1 cellular context compared by ENCODE assay signal in the genomic region with DNA sequence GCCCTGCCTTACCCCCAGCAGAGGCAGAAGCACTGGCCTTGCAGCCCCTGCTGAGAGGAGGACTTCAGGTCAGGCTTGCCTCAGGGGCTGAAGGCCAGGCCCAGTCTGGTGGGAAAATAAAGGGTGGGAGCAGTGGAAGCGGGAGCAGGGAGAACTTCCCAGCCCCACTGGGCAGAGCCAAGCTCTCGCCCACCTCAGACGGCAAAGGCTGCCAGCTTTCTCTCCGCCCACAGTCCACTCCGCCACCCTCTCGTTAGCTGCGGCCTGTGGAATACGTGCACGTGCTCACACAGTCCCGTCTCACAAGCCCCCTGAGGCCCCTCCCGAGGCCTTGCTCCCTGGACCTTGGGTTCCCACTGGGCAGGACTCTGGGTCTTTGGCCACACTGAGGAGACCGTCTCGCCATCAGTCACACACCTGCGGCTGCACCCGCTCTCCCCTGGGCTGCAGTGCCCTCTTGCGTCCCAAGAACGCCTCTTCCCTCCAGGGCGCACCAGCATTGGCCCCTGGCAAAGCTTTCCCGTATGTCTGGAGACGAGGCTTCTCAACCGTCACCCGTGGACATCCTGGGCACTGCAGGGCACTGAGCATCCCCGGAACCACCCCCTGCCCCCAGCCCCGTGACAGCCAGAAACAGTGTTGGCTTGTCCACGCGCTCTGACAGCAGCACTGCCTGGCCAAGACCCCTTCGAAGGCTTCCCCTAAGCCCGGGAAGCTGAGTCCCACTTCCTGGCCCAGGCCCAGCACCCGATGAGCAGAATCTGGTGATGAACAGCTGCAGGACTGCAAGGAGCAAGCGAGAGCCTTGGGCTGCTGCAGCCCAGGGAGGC.
TF ChIP-seq lines count a peak whose summit lies in the region.

No MANE protein-coding gene starts in this region.

TF ChIP-seq in K562, 482 proteins besides CTCF, POLR2A, EP300 and RAD21 (continued from another document and continues in another):
- TF ChIP-seq, protein P1, sequence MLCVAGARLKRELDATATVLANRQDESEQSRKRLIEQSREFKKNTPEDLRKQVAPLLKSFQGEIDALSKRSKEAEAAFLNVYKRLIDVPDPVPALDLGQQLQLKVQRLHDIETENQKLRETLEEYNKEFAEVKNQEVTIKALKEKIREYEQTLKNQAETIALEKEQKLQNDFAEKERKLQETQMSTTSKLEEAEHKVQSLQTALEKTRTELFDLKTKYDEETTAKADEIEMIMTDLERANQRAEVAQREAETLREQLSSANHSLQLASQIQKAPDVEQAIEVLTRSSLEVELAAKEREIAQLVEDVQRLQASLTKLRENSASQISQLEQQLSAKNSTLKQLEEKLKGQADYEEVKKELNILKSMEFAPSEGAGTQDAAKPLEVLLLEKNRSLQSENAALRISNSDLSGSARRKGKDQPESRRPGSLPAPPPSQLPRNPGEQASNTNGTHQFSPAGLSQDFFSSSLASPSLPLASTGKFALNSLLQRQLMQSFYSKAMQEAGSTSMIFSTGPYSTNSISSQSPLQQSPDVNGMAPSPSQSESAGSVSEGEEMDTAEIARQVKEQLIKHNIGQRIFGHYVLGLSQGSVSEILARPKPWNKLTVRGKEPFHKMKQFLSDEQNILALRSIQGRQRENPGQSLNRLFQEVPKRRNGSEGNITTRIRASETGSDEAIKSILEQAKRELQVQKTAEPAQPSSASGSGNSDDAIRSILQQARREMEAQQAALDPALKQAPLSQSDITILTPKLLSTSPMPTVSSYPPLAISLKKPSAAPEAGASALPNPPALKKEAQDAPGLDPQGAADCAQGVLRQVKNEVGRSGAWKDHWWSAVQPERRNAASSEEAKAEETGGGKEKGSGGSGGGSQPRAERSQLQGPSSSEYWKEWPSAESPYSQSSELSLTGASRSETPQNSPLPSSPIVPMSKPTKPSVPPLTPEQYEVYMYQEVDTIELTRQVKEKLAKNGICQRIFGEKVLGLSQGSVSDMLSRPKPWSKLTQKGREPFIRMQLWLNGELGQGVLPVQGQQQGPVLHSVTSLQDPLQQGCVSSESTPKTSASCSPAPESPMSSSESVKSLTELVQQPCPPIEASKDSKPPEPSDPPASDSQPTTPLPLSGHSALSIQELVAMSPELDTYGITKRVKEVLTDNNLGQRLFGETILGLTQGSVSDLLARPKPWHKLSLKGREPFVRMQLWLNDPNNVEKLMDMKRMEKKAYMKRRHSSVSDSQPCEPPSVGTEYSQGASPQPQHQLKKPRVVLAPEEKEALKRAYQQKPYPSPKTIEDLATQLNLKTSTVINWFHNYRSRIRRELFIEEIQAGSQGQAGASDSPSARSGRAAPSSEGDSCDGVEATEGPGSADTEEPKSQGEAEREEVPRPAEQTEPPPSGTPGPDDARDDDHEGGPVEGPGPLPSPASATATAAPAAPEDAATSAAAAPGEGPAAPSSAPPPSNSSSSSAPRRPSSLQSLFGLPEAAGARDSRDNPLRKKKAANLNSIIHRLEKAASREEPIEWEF (CRISPR knock-in tag; IDR thresholded peaks at IDR 0.05) = no peak
- TF ChIP-seq POLR2G (IDR thresholded peaks at IDR 0.05; ENCODE audit: low read depth, low read length) (0 out of 2 replicates have a peak, but pooled peaks have one; percentile 18), NBN (IDR thresholded peaks at IDR 0.05; ENCODE audit: low read depth) (no peak), SMAD3 (CRISPR knock-in tag; conservative IDR thresholded peaks at IDR 0.05) (no peak), PYGO2 (tag; IDR thresholded peaks at IDR 0.05) (no peak), ZKSCAN1 (IDR thresholded peaks at IDR 0.05; ENCODE audit: low read depth, low read length) (no peak), MTA1 (IDR thresholded peaks at IDR 0.05; ENCODE audit: borderline replicate concordance) (no peak), MCM3 (IDR thresholded peaks at IDR 0.05) (no peak), MAFK (IDR thresholded peaks at IDR 0.05; ENCODE audit: low read length) (no peak), ESRRB (CRISPR knock-in tag; IDR thresholded peaks at IDR 0.05; ENCODE audit: borderline replicate concordance) (no peak), KAT7 (CRISPR knock-in tag; IDR thresholded peaks at IDR 0.05; ENCODE audit: borderline replicate concordance) (no peak), ETV1 (tag; conservative IDR thresholded peaks at IDR 0.05; ENCODE audit: low read depth) (no peak), RB1 (IDR thresholded peaks at IDR 0.05; ENCODE audit: low read depth) (peak; percentile 72; the same call in 1 of the 2 replicates), HSF4 (CRISPR knock-in tag; IDR thresholded peaks at IDR 0.05; ENCODE audit: borderline replicate concordance) (no peak), CEBPB (tag; IDR thresholded peaks at IDR 0.05) (no peak), ZNF444 (CRISPR knock-in tag; IDR thresholded peaks at IDR 0.05) (no peak)
- TF ChIP-seq, protein P2, sequence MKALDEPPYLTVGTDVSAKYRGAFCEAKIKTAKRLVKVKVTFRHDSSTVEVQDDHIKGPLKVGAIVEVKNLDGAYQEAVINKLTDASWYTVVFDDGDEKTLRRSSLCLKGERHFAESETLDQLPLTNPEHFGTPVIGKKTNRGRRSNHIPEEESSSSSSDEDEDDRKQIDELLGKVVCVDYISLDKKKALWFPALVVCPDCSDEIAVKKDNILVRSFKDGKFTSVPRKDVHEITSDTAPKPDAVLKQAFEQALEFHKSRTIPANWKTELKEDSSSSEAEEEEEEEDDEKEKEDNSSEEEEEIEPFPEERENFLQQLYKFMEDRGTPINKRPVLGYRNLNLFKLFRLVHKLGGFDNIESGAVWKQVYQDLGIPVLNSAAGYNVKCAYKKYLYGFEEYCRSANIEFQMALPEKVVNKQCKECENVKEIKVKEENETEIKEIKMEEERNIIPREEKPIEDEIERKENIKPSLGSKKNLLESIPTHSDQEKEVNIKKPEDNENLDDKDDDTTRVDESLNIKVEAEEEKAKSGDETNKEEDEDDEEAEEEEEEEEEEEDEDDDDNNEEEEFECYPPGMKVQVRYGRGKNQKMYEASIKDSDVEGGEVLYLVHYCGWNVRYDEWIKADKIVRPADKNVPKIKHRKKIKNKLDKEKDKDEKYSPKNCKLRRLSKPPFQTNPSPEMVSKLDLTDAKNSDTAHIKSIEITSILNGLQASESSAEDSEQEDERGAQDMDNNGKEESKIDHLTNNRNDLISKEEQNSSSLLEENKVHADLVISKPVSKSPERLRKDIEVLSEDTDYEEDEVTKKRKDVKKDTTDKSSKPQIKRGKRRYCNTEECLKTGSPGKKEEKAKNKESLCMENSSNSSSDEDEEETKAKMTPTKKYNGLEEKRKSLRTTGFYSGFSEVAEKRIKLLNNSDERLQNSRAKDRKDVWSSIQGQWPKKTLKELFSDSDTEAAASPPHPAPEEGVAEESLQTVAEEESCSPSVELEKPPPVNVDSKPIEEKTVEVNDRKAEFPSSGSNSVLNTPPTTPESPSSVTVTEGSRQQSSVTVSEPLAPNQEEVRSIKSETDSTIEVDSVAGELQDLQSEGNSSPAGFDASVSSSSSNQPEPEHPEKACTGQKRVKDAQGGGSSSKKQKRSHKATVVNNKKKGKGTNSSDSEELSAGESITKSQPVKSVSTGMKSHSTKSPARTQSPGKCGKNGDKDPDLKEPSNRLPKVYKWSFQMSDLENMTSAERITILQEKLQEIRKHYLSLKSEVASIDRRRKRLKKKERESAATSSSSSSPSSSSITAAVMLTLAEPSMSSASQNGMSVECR (CRISPR knock-in tag; IDR thresholded peaks at IDR 0.05) = 0 out of 2 replicates have a peak, but pooled peaks have one; percentile 19
- TF ChIP-seq, protein P3, sequence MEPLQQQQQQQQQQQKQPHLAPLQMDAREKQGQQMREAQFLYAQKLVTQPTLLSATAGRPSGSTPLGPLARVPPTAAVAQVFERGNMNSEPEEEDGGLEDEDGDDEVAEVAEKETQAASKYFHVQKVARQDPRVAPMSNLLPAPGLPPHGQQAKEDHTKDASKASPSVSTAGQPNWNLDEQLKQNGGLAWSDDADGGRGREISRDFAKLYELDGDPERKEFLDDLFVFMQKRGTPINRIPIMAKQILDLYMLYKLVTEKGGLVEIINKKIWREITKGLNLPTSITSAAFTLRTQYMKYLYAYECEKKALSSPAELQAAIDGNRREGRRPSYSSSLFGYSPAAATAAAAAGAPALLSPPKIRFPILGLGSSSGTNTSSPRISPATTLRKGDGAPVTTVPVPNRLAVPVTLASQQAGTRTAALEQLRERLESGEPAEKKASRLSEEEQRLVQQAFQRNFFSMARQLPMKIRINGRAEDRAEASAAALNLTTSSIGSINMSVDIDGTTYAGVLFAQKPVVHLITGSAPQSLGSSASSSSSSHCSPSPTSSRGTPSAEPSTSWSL (CRISPR knock-in tag; IDR thresholded peaks at IDR 0.05; ENCODE audit: borderline replicate concordance) = no peak
- TF ChIP-seq, protein P4, sequence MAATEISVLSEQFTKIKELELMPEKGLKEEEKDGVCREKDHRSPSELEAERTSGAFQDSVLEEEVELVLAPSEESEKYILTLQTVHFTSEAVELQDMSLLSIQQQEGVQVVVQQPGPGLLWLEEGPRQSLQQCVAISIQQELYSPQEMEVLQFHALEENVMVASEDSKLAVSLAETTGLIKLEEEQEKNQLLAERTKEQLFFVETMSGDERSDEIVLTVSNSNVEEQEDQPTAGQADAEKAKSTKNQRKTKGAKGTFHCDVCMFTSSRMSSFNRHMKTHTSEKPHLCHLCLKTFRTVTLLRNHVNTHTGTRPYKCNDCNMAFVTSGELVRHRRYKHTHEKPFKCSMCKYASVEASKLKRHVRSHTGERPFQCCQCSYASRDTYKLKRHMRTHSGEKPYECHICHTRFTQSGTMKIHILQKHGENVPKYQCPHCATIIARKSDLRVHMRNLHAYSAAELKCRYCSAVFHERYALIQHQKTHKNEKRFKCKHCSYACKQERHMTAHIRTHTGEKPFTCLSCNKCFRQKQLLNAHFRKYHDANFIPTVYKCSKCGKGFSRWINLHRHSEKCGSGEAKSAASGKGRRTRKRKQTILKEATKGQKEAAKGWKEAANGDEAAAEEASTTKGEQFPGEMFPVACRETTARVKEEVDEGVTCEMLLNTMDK (IDR thresholded peaks at IDR 0.05; ENCODE audit: borderline replicate concordance, insufficient read depth, low read depth, low read length, poor library complexity, severe bottlenecking) = peak; percentile 10
- TF ChIP-seq, protein P5, sequence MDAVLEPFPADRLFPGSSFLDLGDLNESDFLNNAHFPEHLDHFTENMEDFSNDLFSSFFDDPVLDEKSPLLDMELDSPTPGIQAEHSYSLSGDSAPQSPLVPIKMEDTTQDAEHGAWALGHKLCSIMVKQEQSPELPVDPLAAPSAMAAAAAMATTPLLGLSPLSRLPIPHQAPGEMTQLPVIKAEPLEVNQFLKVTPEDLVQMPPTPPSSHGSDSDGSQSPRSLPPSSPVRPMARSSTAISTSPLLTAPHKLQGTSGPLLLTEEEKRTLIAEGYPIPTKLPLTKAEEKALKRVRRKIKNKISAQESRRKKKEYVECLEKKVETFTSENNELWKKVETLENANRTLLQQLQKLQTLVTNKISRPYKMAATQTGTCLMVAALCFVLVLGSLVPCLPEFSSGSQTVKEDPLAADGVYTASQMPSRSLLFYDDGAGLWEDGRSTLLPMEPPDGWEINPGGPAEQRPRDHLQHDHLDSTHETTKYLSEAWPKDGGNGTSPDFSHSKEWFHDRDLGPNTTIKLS (IDR thresholded peaks at IDR 0.05; ENCODE audit: borderline replicate concordance, low read depth) = no peak
- TF ChIP-seq, protein P6, sequence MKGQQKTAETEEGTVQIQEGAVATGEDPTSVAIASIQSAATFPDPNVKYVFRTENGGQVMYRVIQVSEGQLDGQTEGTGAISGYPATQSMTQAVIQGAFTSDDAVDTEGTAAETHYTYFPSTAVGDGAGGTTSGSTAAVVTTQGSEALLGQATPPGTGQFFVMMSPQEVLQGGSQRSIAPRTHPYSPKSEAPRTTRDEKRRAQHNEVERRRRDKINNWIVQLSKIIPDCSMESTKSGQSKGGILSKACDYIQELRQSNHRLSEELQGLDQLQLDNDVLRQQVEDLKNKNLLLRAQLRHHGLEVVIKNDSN (CRISPR knock-in tag; IDR thresholded peaks at IDR 0.05) = 0 out of 2 replicates have a peak, but pooled peaks have one; percentile 16
- TF ChIP-seq, protein P7, sequence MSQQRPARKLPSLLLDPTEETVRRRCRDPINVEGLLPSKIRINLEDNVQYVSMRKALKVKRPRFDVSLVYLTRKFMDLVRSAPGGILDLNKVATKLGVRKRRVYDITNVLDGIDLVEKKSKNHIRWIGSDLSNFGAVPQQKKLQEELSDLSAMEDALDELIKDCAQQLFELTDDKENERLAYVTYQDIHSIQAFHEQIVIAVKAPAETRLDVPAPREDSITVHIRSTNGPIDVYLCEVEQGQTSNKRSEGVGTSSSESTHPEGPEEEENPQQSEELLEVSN (IDR thresholded peaks at IDR 0.05; ENCODE audit: borderline replicate concordance in 1 of 2, extremely low read depth in 1 of 2, insufficient read depth in 1 of 2, insufficient read length in 1 of 2, low read depth in 1 of 2, low read length in 1 of 2, poor library complexity in 1 of 2, severe bottlenecking in 1 of 2) = peak in 1 of 2 experiments; percentile 3
- TF ChIP-seq, protein P8, sequence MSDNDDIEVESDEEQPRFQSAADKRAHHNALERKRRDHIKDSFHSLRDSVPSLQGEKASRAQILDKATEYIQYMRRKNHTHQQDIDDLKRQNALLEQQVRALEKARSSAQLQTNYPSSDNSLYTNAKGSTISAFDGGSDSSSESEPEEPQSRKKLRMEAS (CRISPR knock-in tag; IDR thresholded peaks at IDR 0.05) = 0 out of 2 replicates have a peak, but pooled peaks have one; percentile 32
- TF ChIP-seq, protein P9, sequence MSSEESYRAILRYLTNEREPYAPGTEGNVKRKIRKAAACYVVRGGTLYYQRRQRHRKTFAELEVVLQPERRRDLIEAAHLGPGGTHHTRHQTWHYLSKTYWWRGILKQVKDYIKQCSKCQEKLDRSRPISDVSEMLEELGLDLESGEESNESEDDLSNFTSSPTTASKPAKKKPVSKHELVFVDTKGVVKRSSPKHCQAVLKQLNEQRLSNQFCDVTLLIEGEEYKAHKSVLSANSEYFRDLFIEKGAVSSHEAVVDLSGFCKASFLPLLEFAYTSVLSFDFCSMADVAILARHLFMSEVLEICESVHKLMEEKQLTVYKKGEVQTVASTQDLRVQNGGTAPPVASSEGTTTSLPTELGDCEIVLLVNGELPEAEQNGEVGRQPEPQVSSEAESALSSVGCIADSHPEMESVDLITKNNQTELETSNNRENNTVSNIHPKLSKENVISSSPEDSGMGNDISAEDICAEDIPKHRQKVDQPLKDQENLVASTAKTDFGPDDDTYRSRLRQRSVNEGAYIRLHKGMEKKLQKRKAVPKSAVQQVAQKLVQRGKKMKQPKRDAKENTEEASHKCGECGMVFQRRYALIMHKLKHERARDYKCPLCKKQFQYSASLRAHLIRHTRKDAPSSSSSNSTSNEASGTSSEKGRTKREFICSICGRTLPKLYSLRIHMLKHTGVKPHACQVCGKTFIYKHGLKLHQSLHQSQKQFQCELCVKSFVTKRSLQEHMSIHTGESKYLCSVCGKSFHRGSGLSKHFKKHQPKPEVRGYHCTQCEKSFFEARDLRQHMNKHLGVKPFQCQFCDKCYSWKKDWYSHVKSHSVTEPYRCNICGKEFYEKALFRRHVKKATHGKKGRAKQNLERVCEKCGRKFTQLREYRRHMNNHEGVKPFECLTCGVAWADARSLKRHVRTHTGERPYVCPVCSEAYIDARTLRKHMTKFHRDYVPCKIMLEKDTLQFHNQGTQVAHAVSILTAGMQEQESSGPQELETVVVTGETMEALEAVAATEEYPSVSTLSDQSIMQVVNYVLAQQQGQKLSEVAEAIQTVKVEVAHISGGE (CRISPR knock-in tag; IDR thresholded peaks at IDR 0.05) = no peak
